2 cellular contexts compared by ENCODE assay signal in the genomic region with DNA sequence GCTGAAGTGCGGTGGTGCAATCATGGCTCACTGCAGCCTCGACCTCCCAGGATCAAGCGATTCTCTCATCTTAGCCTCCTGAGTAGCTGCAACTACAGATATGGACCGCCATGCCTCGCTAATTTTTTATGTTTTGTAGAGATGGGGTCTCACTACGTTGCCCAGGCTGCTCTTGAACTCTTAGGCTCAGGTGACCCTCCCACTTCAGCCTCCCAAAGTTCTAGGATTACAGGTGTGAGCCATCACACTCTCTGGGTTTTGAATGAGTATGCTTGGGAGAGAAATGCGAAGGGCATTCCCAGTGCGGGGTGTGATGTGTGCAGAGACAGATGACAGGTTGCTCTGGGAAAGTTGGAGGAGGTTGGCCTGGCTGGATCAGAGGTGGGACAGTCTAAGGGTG.
TF ChIP-seq lines count a peak whose summit lies in the region.

No MANE protein-coding gene starts in this region.

TF ChIP-seq in HEK293, 187 proteins besides CTCF, POLR2A, EP300 and RAD21:
- TF ChIP-seq WT1 (tag by site-specific recombination; IDR thresholded peaks at IDR 0.05) = no peak
- TF ChIP-seq ZNF157 (tag by site-specific recombination; IDR thresholded peaks at IDR 0.05) = no peak
- TF ChIP-seq, protein P1, sequence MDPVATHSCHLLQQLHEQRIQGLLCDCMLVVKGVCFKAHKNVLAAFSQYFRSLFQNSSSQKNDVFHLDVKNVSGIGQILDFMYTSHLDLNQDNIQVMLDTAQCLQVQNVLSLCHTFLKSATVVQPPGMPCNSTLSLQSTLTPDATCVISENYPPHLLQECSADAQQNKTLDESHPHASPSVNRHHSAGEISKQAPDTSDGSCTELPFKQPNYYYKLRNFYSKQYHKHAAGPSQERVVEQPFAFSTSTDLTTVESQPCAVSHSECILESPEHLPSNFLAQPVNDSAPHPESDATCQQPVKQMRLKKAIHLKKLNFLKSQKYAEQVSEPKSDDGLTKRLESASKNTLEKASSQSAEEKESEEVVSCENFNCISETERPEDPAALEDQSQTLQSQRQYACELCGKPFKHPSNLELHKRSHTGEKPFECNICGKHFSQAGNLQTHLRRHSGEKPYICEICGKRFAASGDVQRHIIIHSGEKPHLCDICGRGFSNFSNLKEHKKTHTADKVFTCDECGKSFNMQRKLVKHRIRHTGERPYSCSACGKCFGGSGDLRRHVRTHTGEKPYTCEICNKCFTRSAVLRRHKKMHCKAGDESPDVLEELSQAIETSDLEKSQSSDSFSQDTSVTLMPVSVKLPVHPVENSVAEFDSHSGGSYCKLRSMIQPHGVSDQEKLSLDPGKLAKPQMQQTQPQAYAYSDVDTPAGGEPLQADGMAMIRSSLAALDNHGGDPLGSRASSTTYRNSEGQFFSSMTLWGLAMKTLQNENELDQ (tag by site-specific recombination; IDR thresholded peaks at IDR 0.05; ENCODE audit: low read depth) = no peak
- TF ChIP-seq PBX3 (CRISPR knock-in tag; IDR thresholded peaks at IDR 0.05) = no peak
- no peak for TF ChIP-seq HOXD13 (CRISPR knock-in tag; IDR thresholded peaks at IDR 0.05; ENCODE audit: borderline replicate concordance)
- no peak for TF ChIP-seq ZNF280C (tag by site-specific recombination; IDR thresholded peaks at IDR 0.05)
- no peak for TF ChIP-seq PRDM4 (tag by site-specific recombination; IDR thresholded peaks at IDR 0.05)
- TF ChIP-seq ZNF121 (tag by site-specific recombination; IDR thresholded peaks at IDR 0.05) = peak; percentile 85

TF ChIP-seq in K562, 482 proteins besides CTCF, POLR2A, EP300 and RAD21:
- TF ChIP-seq ZNF121 (CRISPR knock-in tag; conservative IDR thresholded peaks at IDR 0.05) (peak; percentile 31), PHF20 (IDR thresholded peaks at IDR 0.05; ENCODE audit: partially characterized antibody) (no peak)
TF ChIP-seq in K562: peak in this region for 1.
